1 cellular context compared by ENCODE assay signal in genomic region chr7:1542841-1543747, GRCh38.
A peak's percentile ranks its signal among the peaks of the same experiment; 100 is the strongest.
TF ChIP-seq lines count a peak whose summit lies in the region.

No MANE protein-coding gene starts in this region.

TF ChIP-seq in HepG2, 621 proteins besides CTCF, POLR2A, EP300 and RAD21 (continues in another document):
- TF ChIP-seq YEATS2 (CRISPR knock-in tag; IDR thresholded peaks at IDR 0.05; ENCODE audit: borderline replicate concordance) (no peak), TOPORS (CRISPR knock-in tag; IDR thresholded peaks at IDR 0.05) (no peak), POLR2G (IDR thresholded peaks at IDR 0.05; ENCODE audit: low read depth, low read length) (peak; percentile 76), TAF15 (IDR thresholded peaks at IDR 0.05; ENCODE audit: low read depth, low read length, poor library complexity, severe bottlenecking) (peak; percentile 5), MED1 (CRISPR knock-in tag; IDR thresholded peaks at IDR 0.05) (0 out of 2 replicates have a peak, but pooled peaks have one; percentile 4), POLR2AphosphoS5 (IDR thresholded peaks at IDR 0.05; ENCODE audit: low read depth, low read length) (peak; percentile 25; the same call in 1 of the 2 replicates), ZNF501 (CRISPR knock-in tag; IDR thresholded peaks at IDR 0.05) (no peak), U2AF2 (IDR thresholded peaks at IDR 0.05; ENCODE audit: low read depth, low read length) (no peak), PAF1 (CRISPR knock-in tag; IDR thresholded peaks at IDR 0.05) (peak; percentile 59; the same call in 1 of the 2 replicates), ZNF776 (CRISPR knock-in tag; IDR thresholded peaks at IDR 0.05) (0 out of 2 replicates have a peak, but pooled peaks have one; percentile 6), ZNF775 (CRISPR knock-in tag; IDR thresholded peaks at IDR 0.05; ENCODE audit: borderline replicate concordance) (no peak), ZNF17 (CRISPR knock-in tag; IDR thresholded peaks at IDR 0.05) (0 out of 2 replicates have a peak, but pooled peaks have one; percentile 49), ZNF274 (CRISPR knock-in tag; IDR thresholded peaks at IDR 0.05) (no peak), SOX6 (IDR thresholded peaks at IDR 0.05) (no peak), SOX6 (CRISPR knock-in tag; IDR thresholded peaks at IDR 0.05) (no peak), AGO2 (optimal IDR thresholded peaks at IDR 0.05; ENCODE audit: low read depth, low read length) (peak; percentile 95), RBFOX2 (IDR thresholded peaks at IDR 0.05; ENCODE audit: low read depth, low read length) (peak; percentile 50; the same call in 1 of the 2 replicates), SIX4 (CRISPR knock-in tag; IDR thresholded peaks at IDR 0.05) (no peak), GFI1 (CRISPR knock-in tag; IDR thresholded peaks at IDR 0.05; ENCODE audit: borderline replicate concordance) (no peak), RFXAP (CRISPR knock-in tag; IDR thresholded peaks at IDR 0.05; ENCODE audit: borderline replicate concordance) (0 out of 2 replicates have a peak, but pooled peaks have one; percentile 33), ZNF644 (CRISPR knock-in tag; IDR thresholded peaks at IDR 0.05; ENCODE audit: low read depth) (no peak), BHLHE40 (IDR thresholded peaks at IDR 0.05; ENCODE audit: low read length) (no peak), ZNF317 (CRISPR knock-in tag; IDR thresholded peaks at IDR 0.05) (no peak), SP2 (CRISPR knock-in tag; IDR thresholded peaks at IDR 0.05) (peak; percentile 17; the same call in 1 of the 2 replicates), ZNF552 (CRISPR knock-in tag; IDR thresholded peaks at IDR 0.05; ENCODE audit: borderline replicate concordance) (no peak), RERE (CRISPR knock-in tag; IDR thresholded peaks at IDR 0.05; ENCODE audit: low read depth) (no peak)
- TF ChIP-seq, protein P1, sequence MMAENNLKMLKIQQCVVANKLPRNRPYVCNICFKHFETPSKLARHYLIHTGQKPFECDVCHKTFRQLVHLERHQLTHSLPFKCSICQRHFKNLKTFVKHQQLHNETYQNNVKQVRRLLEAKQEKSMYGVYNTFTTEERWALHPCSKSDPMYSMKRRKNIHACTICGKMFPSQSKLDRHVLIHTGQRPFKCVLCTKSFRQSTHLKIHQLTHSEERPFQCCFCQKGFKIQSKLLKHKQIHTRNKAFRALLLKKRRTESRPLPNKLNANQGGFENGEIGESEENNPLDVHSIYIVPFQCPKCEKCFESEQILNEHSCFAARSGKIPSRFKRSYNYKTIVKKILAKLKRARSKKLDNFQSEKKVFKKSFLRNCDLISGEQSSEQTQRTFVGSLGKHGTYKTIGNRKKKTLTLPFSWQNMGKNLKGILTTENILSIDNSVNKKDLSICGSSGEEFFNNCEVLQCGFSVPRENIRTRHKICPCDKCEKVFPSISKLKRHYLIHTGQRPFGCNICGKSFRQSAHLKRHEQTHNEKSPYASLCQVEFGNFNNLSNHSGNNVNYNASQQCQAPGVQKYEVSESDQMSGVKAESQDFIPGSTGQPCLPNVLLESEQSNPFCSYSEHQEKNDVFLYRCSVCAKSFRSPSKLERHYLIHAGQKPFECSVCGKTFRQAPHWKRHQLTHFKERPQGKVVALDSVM (CRISPR knock-in tag; IDR thresholded peaks at IDR 0.05): peak; percentile 62; the same call in 1 of the 2 replicates
- TF ChIP-seq, protein P2, sequence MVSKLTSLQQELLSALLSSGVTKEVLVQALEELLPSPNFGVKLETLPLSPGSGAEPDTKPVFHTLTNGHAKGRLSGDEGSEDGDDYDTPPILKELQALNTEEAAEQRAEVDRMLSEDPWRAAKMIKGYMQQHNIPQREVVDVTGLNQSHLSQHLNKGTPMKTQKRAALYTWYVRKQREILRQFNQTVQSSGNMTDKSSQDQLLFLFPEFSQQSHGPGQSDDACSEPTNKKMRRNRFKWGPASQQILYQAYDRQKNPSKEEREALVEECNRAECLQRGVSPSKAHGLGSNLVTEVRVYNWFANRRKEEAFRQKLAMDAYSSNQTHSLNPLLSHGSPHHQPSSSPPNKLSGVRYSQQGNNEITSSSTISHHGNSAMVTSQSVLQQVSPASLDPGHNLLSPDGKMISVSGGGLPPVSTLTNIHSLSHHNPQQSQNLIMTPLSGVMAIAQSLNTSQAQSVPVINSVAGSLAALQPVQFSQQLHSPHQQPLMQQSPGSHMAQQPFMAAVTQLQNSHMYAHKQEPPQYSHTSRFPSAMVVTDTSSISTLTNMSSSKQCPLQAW (CRISPR knock-in tag; IDR thresholded peaks at IDR 0.05): 0 out of 2 replicates have a peak, but pooled peaks have one; percentile 14
- TF ChIP-seq, protein P3, sequence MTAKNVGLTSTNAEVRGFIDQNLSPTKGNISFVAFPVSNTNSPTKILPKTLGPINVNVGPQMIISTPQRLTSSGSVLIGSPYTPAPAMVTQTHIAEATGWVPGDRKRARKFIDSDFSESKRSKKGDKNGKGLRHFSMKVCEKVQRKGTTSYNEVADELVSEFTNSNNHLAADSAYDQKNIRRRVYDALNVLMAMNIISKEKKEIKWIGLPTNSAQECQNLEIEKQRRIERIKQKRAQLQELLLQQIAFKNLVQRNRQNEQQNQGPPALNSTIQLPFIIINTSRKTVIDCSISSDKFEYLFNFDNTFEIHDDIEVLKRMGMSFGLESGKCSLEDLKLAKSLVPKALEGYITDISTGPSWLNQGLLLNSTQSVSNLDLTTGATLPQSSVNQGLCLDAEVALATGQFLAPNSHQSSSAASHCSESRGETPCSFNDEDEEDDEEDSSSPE (CRISPR knock-in tag; IDR thresholded peaks at IDR 0.05): no peak
- TF ChIP-seq, protein P4, sequence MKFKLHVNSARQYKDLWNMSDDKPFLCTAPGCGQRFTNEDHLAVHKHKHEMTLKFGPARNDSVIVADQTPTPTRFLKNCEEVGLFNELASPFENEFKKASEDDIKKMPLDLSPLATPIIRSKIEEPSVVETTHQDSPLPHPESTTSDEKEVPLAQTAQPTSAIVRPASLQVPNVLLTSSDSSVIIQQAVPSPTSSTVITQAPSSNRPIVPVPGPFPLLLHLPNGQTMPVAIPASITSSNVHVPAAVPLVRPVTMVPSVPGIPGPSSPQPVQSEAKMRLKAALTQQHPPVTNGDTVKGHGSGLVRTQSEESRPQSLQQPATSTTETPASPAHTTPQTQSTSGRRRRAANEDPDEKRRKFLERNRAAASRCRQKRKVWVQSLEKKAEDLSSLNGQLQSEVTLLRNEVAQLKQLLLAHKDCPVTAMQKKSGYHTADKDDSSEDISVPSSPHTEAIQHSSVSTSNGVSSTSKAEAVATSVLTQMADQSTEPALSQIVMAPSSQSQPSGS (CRISPR knock-in tag; IDR thresholded peaks at IDR 0.05): no peak
- TF ChIP-seq, protein P5, sequence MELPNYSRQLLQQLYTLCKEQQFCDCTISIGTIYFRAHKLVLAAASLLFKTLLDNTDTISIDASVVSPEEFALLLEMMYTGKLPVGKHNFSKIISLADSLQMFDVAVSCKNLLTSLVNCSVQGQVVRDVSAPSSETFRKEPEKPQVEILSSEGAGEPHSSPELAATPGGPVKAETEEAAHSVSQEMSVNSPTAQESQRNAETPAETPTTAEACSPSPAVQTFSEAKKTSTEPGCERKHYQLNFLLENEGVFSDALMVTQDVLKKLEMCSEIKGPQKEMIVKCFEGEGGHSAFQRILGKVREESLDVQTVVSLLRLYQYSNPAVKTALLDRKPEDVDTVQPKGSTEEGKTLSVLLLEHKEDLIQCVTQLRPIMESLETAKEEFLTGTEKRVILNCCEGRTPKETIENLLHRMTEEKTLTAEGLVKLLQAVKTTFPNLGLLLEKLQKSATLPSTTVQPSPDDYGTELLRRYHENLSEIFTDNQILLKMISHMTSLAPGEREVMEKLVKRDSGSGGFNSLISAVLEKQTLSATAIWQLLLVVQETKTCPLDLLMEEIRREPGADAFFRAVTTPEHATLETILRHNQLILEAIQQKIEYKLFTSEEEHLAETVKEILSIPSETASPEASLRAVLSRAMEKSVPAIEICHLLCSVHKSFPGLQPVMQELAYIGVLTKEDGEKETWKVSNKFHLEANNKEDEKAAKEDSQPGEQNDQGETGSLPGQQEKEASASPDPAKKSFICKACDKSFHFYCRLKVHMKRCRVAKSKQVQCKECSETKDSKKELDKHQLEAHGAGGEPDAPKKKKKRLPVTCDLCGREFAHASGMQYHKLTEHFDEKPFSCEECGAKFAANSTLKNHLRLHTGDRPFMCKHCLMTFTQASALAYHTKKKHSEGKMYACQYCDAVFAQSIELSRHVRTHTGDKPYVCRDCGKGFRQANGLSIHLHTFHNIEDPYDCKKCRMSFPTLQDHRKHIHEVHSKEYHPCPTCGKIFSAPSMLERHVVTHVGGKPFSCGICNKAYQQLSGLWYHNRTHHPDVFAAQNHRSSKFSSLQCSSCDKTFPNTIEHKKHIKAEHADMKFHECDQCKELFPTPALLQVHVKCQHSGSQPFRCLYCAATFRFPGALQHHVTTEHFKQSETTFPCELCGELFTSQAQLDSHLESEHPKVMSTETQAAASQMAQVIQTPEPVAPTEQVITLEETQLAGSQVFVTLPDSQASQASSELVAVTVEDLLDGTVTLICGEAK (IDR thresholded peaks at IDR 0.05): no peak
- TF ChIP-seq, protein P5 (CRISPR knock-in tag; IDR thresholded peaks at IDR 0.05): no peak
- TF ChIP-seq, protein P6, sequence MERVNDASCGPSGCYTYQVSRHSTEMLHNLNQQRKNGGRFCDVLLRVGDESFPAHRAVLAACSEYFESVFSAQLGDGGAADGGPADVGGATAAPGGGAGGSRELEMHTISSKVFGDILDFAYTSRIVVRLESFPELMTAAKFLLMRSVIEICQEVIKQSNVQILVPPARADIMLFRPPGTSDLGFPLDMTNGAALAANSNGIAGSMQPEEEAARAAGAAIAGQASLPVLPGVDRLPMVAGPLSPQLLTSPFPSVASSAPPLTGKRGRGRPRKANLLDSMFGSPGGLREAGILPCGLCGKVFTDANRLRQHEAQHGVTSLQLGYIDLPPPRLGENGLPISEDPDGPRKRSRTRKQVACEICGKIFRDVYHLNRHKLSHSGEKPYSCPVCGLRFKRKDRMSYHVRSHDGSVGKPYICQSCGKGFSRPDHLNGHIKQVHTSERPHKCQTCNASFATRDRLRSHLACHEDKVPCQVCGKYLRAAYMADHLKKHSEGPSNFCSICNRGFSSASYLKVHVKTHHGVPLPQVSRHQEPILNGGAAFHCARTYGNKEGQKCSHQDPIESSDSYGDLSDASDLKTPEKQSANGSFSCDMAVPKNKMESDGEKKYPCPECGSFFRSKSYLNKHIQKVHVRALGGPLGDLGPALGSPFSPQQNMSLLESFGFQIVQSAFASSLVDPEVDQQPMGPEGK (CRISPR knock-in tag; IDR thresholded peaks at IDR 0.05): no peak
